Comparison of ENCODE assay signal across 15 cellular contexts in genomic region chr1:183891158-183891557, GRCh38.
DNase-seq lines count a peak whose midpoint lies in the region; ATAC-seq and TF ChIP-seq lines count a peak whose summit lies in the region.
"Had no signal": no experiment of that assay in that cellular context is flagged by ENCODE, and none has a peak within 500 bp of the region (broad histone marks: within the 10 kb centered on the region; RNA-seq: fewer than 3 reads in every experiment).

No MANE protein-coding gene starts in this region.

- ATAC-seq in GM18502 (IDR thresholded peaks at IDR 0.05; ENCODE audit: poor library complexity, unreplicated experiment) (peak; percentile 82), GM21367 (IDR thresholded peaks at IDR 0.05; ENCODE audit: unreplicated experiment) (peak; percentile 70), HG02885 (IDR thresholded peaks at IDR 0.05; ENCODE audit: poor library complexity, unreplicated experiment) (peak; percentile 81)
- ATAC-seq: heart left ventricle had no signal

- H3K9ac ChIP-seq in endodermal cell (ENCODE audit: extremely low read depth, low read length, poor library complexity, severe bottlenecking), result no peak overlapping the region

- H3K27ac Mint-ChIP-seq in endodermal cell, result no peak overlapping the region
- H3K27ac Mint-ChIP-seq: activated CD4-positive, alpha-beta T cell treated with anti-CD3 and anti-CD28 coated beads, Interleukin-2, amount 10 ng/mL, durations not matched to agents 7 days and 5 days had no signal

- peak; percentile 99 for DNase-seq in NCI-H526 (lab: John Stamatoyannopoulos, UW)
- DNase-seq in HPDE6-E6E7 (ENCODE audit: extremely low spot score), result no peak
- DNase-seq in NOMO-1 treated with dmso at 0.1 percent for 144 hours (lab: John Stamatoyannopoulos, UW; ENCODE audit: unreplicated experiment), result no peak
- no peak for DNase-seq in midbrain (lab: John Stamatoyannopoulos, UW)
- DNase-seq in endodermal cell, result no peak
- DNase-seq: activated CD4-positive, alpha-beta T cell treated with anti-CD3 and anti-CD28 coated beads, Interleukin-2, amount 10 ng/mL, durations not matched to agents 7 days and 5 days; activated effector memory CD4-positive, alpha-beta T cell treated with Interleukin-2 at 50 U/mL for 16 hours; brain microvascular endothelial cell; DMS79; heart left ventricle; upper lobe of left lung had no signal

- peaks cover 1% of the 10 kb centered on the region for H3K27me3 Mint-ChIP-seq in endodermal cell (ENCODE audit: insufficient read depth)
- H3K27me3 Mint-ChIP-seq: activated CD4-positive, alpha-beta T cell treated with anti-CD3 and anti-CD28 coated beads, Interleukin-2, amount 10 ng/mL, durations not matched to agents 7 days and 5 days had no signal

- H3K36me3 ChIP-seq in endodermal cell (ENCODE audit: control insufficient read depth, insufficient read depth, low read length), result no peaks in the 10 kb centered on the region
- H3K36me3 ChIP-seq: neutrophil had no signal

- H3K4me1 Mint-ChIP-seq in endodermal cell, result no peaks in the 10 kb centered on the region

- no peaks in the 10 kb centered on the region for H3K36me3 Mint-ChIP-seq in endodermal cell (ENCODE audit: low read depth)

- H3K27me3 ChIP-seq in endodermal cell (ENCODE audit: control insufficient read depth, insufficient read depth, low read length, poor library complexity, severe bottlenecking), result no peaks in the 10 kb centered on the region
- H3K27me3 ChIP-seq: brain microvascular endothelial cell, heart left ventricle, neutrophil, upper lobe of left lung had no signal

- no peaks in the 10 kb centered on the region for H3K4me1 ChIP-seq in endodermal cell (ENCODE audit: control insufficient read depth, insufficient read depth, low read length)

- no peak overlapping the region for H3K4me3 ChIP-seq in endodermal cell (ENCODE audit: low read length)
- H3K4me3 ChIP-seq: heart left ventricle, upper lobe of left lung had no signal

- no peaks in the 10 kb centered on the region for H3K9me3 Mint-ChIP-seq in endodermal cell
- H3K9me3 Mint-ChIP-seq: activated CD4-positive, alpha-beta T cell treated with anti-CD3 and anti-CD28 coated beads, Interleukin-2, amount 10 ng/mL, durations not matched to agents 7 days and 5 days had no signal

- H3K4me3 Mint-ChIP-seq in endodermal cell, result no peak overlapping the region
- H3K4me3 Mint-ChIP-seq: activated CD4-positive, alpha-beta T cell treated with anti-CD3 and anti-CD28 coated beads, Interleukin-2, amount 10 ng/mL, durations not matched to agents 7 days and 5 days had no signal

- WGBS in endodermal cell (ENCODE audit: insufficient coverage in 1 of 2, insufficient read length in 1 of 2), 2 experiments, result 96 to 100% methylated on average over 1 of the region's 1 CpG

- no peak overlapping the region for H3K27ac ChIP-seq in endodermal cell (ENCODE audit: low read depth, low read length)
- H3K27ac ChIP-seq: brain microvascular endothelial cell, neutrophil had no signal

- H3K9me3 ChIP-seq in endodermal cell (ENCODE audit: control insufficient read depth, low read length), result no peaks in the 10 kb centered on the region
- H3K9me3 ChIP-seq: heart left ventricle, neutrophil, upper lobe of left lung had no signal

- TF ChIP-seq CTCF in endodermal cell (conservative IDR thresholded peaks at IDR 0.05), result no peak

Comparison
In these comparisons a context has a peak if more than half of its experiments do, and no peak if none do; other contexts are left out.
1. DNase-seq: peak in NCI-H526 (2 of 2); none in HPDE6-E6E7 (single experiment), NOMO-1 treated with dmso at 0.1 percent for 144 hours (single experiment), midbrain (single experiment) and endodermal cell (single experiment).
2. Peak in every context shown above with its lines, with median percentiles within 50 percentile points of each other: ATAC-seq.